Comparison of ENCODE assay signal across 13 cellular contexts in genomic region chr2:234887277-234887676, GRCh38.
"Had no signal": no experiment of that assay in that cellular context is flagged by ENCODE, and none has a peak within 500 bp of the region (broad histone marks: within the 10 kb centered on the region; RNA-seq: fewer than 3 reads in every experiment).

No MANE protein-coding gene starts in this region.

- H3K9me3 ChIP-seq: esophagus muscularis mucosa, thyroid gland had no signal

- H3K36me3 Mint-ChIP-seq: immature natural killer cell had no signal

- ATAC-seq: left cardiac atrium had no signal

- DNase-seq: activated CD4-positive, alpha-beta T cell treated with anti-CD3 and anti-CD28 coated beads, Interleukin-2, amount 50 U/mL, for 1 hour; activated effector memory CD4-positive, alpha-beta T cell treated with Interleukin-2 at 50 U/mL for 16 hours; activated T-cell treated with anti-CD3 and anti-CD28 coated beads, Interleukin-2, amount 50 U/mL, for 24 hours; amygdala; endodermal cell; immature natural killer cell; left cardiac atrium; stimulated activated CD4-positive, alpha-beta T cell treated with anti-CD3 and anti-CD28 coated beads, Interleukin-4, amount 100 ng/mL, for 24 hours; thyroid gland had no signal

- H3K4me3 ChIP-seq: esophagus muscularis mucosa, thyroid gland had no signal

- H3K4me3 Mint-ChIP-seq: activated T-cell treated with anti-CD3 and anti-CD28 coated beads, Interleukin-2, amount 50 U/mL, for 24 hours; immature natural killer cell had no signal

- H3K36me3 ChIP-seq: esophagus muscularis mucosa, thyroid gland had no signal

- H3K27me3 ChIP-seq: esophagus muscularis mucosa, thyroid gland had no signal

- H3K27me3 Mint-ChIP-seq: activated naive CD8-positive, alpha-beta T cell had no signal

- H3K9me3 Mint-ChIP-seq: activated T-cell treated with anti-CD3 and anti-CD28 coated beads, Interleukin-2, amount 50 U/mL, for 24 hours; T-helper 1 cell treated with Interleukin-12 subunit alpha and Interleukin-12 subunit beta and Interleukin-4 antibody, amounts not matched to agents 30 μg/mL and 1 μg/mL, for 36 hours had no signal

- FAIRE-seq: TTC549 had no signal

- H3K27ac Mint-ChIP-seq: activated naive CD8-positive, alpha-beta T cell; activated T-cell treated with anti-CD3 and anti-CD28 coated beads, Interleukin-2, amount 50 U/mL, for 24 hours; endodermal cell; immature natural killer cell; T-helper 1 cell treated with Interleukin-12 subunit alpha and Interleukin-12 subunit beta and Interleukin-4 antibody, amounts not matched to agents 30 μg/mL and 1 μg/mL, for 36 hours had no signal

- H3K4me1 Mint-ChIP-seq: immature natural killer cell had no signal

- H3K4me1 ChIP-seq: thyroid gland had no signal

- H3K27ac ChIP-seq: esophagus muscularis mucosa, thyroid gland had no signal
